10 cellular contexts compared by ENCODE assay signal in the genomic region with DNA sequence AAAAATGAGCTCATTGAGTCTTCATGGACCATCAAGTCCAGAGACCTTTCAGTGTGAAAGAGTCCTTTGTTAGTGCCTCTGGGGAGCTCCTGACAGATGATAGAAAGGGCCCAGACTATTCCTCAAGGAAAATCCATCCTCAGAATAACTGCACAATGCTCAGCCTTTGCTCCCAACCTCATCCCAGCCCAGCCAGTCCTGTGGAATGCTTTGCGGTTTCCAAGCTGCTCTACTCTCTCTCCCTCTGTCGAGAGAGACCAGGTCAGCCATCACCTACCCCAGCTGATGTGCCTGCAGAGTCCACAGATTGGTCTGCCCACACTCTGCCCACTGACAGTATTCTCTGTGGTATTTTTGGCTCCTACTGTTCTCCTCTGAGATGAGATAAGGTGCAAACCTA.
"Had no signal": no experiment of that assay in that cellular context is flagged by ENCODE, and none has a peak within 500 bp of the region (broad histone marks: within the 10 kb centered on the region; RNA-seq: fewer than 3 reads in every experiment).

No MANE protein-coding gene starts in this region.

- H3K4me1 Mint-ChIP-seq: activated CD4-positive, alpha-beta T cell treated with anti-CD3 and anti-CD28 coated beads, Interleukin-2, amount 10 ng/mL, durations not matched to agents 7 days and 5 days; activated T-helper 17 cell treated with anti-CD3 and anti-CD28 coated beads, Interleukin-2, amount 50 U/mL, for 72 hours had no signal

- H3K4me3 Mint-ChIP-seq: activated CD4-positive, alpha-beta T cell treated with anti-CD3 and anti-CD28 coated beads, Interleukin-2, amount 10 ng/mL, durations not matched to agents 7 days and 5 days; activated naive CD4-positive, alpha-beta T cell treated with anti-CD3 and anti-CD28 coated beads for 36 hours; activated T-helper 17 cell treated with anti-CD3 and anti-CD28 coated beads, Interleukin-2, amount 50 U/mL, for 72 hours had no signal

- ATAC-seq: activated T-helper 17 cell treated with anti-CD3 and anti-CD28 coated beads, Interleukin-2, amount 50 U/mL, for 72 hours; gastroesophageal sphincter had no signal

- DNase-seq: activated CD4-positive, alpha-beta T cell treated with anti-CD3 and anti-CD28 coated beads, Interleukin-2, amount 10 ng/mL, durations not matched to agents 7 days and 5 days; activated CD4-positive, CD25-positive, alpha-beta regulatory T cell; activated CD8-positive, alpha-beta memory T cell treated with anti-CD3 and anti-CD28 coated beads for 24 hours; activated naive CD4-positive, alpha-beta T cell treated with anti-CD3 and anti-CD28 coated beads for 36 hours; effector memory CD4-positive, alpha-beta T cell; kidney; small intestine; T-helper 2 cell had no signal

- H3K27ac Mint-ChIP-seq: activated CD4-positive, alpha-beta T cell treated with anti-CD3 and anti-CD28 coated beads, Interleukin-2, amount 10 ng/mL, durations not matched to agents 7 days and 5 days; activated naive CD4-positive, alpha-beta T cell treated with anti-CD3 and anti-CD28 coated beads for 36 hours; activated T-helper 17 cell treated with anti-CD3 and anti-CD28 coated beads, Interleukin-2, amount 50 U/mL, for 72 hours had no signal

- H3K27me3 Mint-ChIP-seq: activated CD4-positive, alpha-beta T cell treated with anti-CD3 and anti-CD28 coated beads, Interleukin-2, amount 10 ng/mL, durations not matched to agents 7 days and 5 days had no signal
